In genomic region chr5:175124251-175124813, GRCh38 we compare ENCODE assay signal across 2 cellular contexts.
TF ChIP-seq lines count a peak whose summit lies in the region.

No MANE protein-coding gene starts in this region.

TF ChIP-seq in HCT116, 20 proteins besides CTCF, POLR2A, EP300 and RAD21 (continued from another document):
- no peak for TF ChIP-seq REST (IDR thresholded peaks at IDR 0.05; ENCODE audit: low read depth)
- 0 out of 2 replicates have a peak, but pooled peaks have one; percentile 40 for TF ChIP-seq SIN3A (IDR thresholded peaks at IDR 0.05; ENCODE audit: low read depth)
- TF ChIP-seq EZH2phosphoT487 (IDR thresholded peaks at IDR 0.05; ENCODE audit: borderline replicate concordance), result no peak
- TF ChIP-seq POLR2AphosphoS5 (IDR thresholded peaks at IDR 0.05; ENCODE audit: low read depth, low read length), result peak; percentile 18; the same call in 1 of the 2 replicates
- peak; percentile 58 for TF ChIP-seq MAX (IDR thresholded peaks at IDR 0.05)

TF ChIP-seq in GM23338, 12 proteins besides CTCF, POLR2A, EP300 and RAD21 (continued from another document):
- TF ChIP-seq ZNF462 (CRISPR knock-in tag; IDR thresholded peaks at IDR 0.05) (no peak), ETS1 (IDR thresholded peaks at IDR 0.05) (no peak), CREB1 (CRISPR knock-in tag; IDR thresholded peaks at IDR 0.05; ENCODE audit: low read depth) (no peak)
TF ChIP-seq in GM23338: peak in this region for 0.
